ENCODE assay signal across 33 cellular contexts in the genomic region with DNA sequence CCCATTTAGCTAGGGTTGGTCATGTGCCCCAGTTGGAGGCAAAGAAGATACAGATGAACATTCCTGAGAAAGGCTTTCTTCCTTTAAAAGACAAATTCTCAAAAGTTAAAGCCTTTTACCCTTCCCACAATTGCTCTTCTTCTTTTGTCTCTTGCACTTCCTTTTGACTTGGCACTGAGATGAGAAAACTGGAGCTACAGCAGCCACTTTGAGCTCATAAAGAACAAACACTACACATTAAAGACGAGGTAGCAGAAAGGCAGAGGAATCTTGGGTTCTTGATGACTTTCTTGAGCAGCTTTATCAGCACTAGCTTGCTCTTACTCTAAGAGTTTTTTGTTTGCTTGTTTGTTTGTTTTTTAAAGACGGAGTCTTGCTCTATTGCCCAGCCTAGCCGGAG.
DNase-seq lines count a peak whose midpoint lies in the region; ATAC-seq, FAIRE-seq and TF ChIP-seq lines count a peak whose summit lies in the region.
"Had no signal": no experiment of that assay in that cellular context is flagged by ENCODE, and none has a peak within 500 bp of the region (broad histone marks: within the 10 kb centered on the region; RNA-seq: fewer than 3 reads in every experiment).

No MANE protein-coding gene starts in this region.

- H3K27ac Mint-ChIP-seq in WTC11, result no peak overlapping the region
- H3K27ac Mint-ChIP-seq: B cell; CD14-positive monocyte; CD4-positive, alpha-beta memory T cell; CD4-positive, alpha-beta T cell; CD4-positive, CD25-positive, alpha-beta regulatory T cell; CD8-positive, alpha-beta T cell had no signal

- no peak for DNase-seq in WTC11 (ENCODE audit: low spot score)
- DNase-seq in K562 (ENCODE audit: extremely low read depth in 1 of 4, low spot score in 3 of 4), result no peak
- no peak for DNase-seq in HuH-7 (ENCODE audit: low spot score)
- DNase-seq: 8988T; ACHN; AML-193; BE2C; C1 segment of cervical spinal cord; Caco-2; Calu3; CD4-positive, alpha-beta memory T cell; CD4-positive, alpha-beta T cell; CD4-positive, CD25-positive, alpha-beta regulatory T cell; CD8-positive, alpha-beta memory T cell; CD8-positive, alpha-beta T cell; COR-L47; DMS 273 treated with DMSO at 0.1 percent for 48 hours; DMS153; DMS53; DMS79; DMS79 treated with DMSO at 0.1 percent for 48 hours; DND-41; EL had no signal

- no peaks in the 10 kb centered on the region for H3K36me3 ChIP-seq in K562 (ENCODE audit: control insufficient read depth, insufficient read depth, low read length)
- H3K36me3 ChIP-seq: BE2C; BLaER1; BLaER1 treated with 17β-estradiol and CSF1 and Interleukin-3, amounts not matched to agents 10 nM and 100 nM had no signal

- no peaks in the 10 kb centered on the region for H3K36me3 Mint-ChIP-seq in WTC11
- H3K36me3 Mint-ChIP-seq: CD14-positive monocyte; CD4-positive, alpha-beta memory T cell; CD4-positive, CD25-positive, alpha-beta regulatory T cell; CD8-positive, alpha-beta T cell had no signal

- TF ChIP-seq POLR2A in K562 (conservative IDR thresholded peaks at IDR 0.05), result no peak

- no TSS peak for BruUV-seq in K562 (replicated peaks; lab: Mats Ljungman, UMichigan)

- no peaks in the 10 kb centered on the region for H3K9me1 ChIP-seq in K562 (ENCODE audit: control insufficient read depth, insufficient read depth, low read length)

- H3K27ac ChIP-seq in K562 (ENCODE audit: extremely low read depth, low read depth, low read length), result no peak overlapping the region
- H3K27ac ChIP-seq: 22Rv1; A549; BLaER1; BLaER1 treated with 17β-estradiol and CSF1 and Interleukin-3, amounts not matched to agents 10 nM and 100 nM; C4-2B had no signal

- peaks cover 21% of the 10 kb centered on the region for H3K4me1 Mint-ChIP-seq in WTC11
- H3K4me1 Mint-ChIP-seq: B cell; CD14-positive monocyte; CD4-positive, alpha-beta memory T cell; CD4-positive, CD25-positive, alpha-beta regulatory T cell; CD8-positive, alpha-beta memory T cell had no signal

- H3K9me3 ChIP-seq in K562 (replicated peaks; ENCODE audit: control insufficient read depth, insufficient read depth, low read depth, low read length), result no peaks in the 10 kb centered on the region
- H3K9me3 ChIP-seq: A549, BE2C, BLaER1, Caco-2 had no signal

- in situ Hi-C loops in K562 (cut with MboI), result no loop called here

- ATAC-seq in WTC11 (no peak), K562 (no peak), HG03097 (IDR thresholded peaks at IDR 0.05; ENCODE audit: low FRiP score, unreplicated experiment) (no peak)
- ATAC-seq: A549; CD8-positive, alpha-beta T cell had no signal

- no peak for TF ChIP-seq RAD21 in K562 (CRISPR knock-in tag; conservative IDR thresholded peaks at IDR 0.05 in 1 of 2, IDR thresholded peaks at IDR 0.05 in 1 of 2)

- no peak overlapping the region for H3K4me3 ChIP-seq in K562
- H3K4me3 ChIP-seq: A549; BLaER1; BLaER1 treated with 17β-estradiol and CSF1 and Interleukin-3, amounts not matched to agents 10 nM and 100 nM had no signal

- WGBS in K562 (ENCODE audit: insufficient coverage, low coverage, missing lambda C conversion rate), result 2% methylated on average over 3 of the region's 3 CpGs

- H3K4me3 Mint-ChIP-seq in WTC11, result no peak overlapping the region
- H3K4me3 Mint-ChIP-seq: B cell; CD14-positive monocyte; CD4-positive, alpha-beta memory T cell; CD4-positive, alpha-beta T cell; CD4-positive, CD25-positive, alpha-beta regulatory T cell; CD8-positive, alpha-beta T cell had no signal

- H3K9ac ChIP-seq in K562 (ENCODE audit: insufficient read depth in 1 of 2, low read depth in 2 of 2, low read length in 2 of 2), result no peak overlapping the region
- H3K9ac ChIP-seq: BLaER1; BLaER1 treated with 17β-estradiol and CSF1 and Interleukin-3, amounts not matched to agents 10 nM and 100 nM had no signal

- peaks cover 0 to 4% of the 10 kb centered on the region in 2 experiments; a peak in 2 of 5 replicates for H3K27me3 ChIP-seq in K562 (ENCODE audit: control insufficient read depth in 2 of 2, insufficient read depth in 2 of 2, low read length in 2 of 2)
- H3K27me3 ChIP-seq: BE2C; BLaER1; BLaER1 treated with 17β-estradiol and CSF1 and Interleukin-3, amounts not matched to agents 10 nM and 100 nM had no signal

- intact Hi-C loops in K562 (cut with micrococcal nuclease), result no loop called here

- POLR2A ChIA-PET in WTC11 (lab: Charles Lee), result no interaction called here
- POLR2A ChIA-PET in K562 (lab: Yijun Ruan, JAX), result no interaction called here

- no peak overlapping the region for H3K4me2 ChIP-seq in K562 (ENCODE audit: insufficient read depth, low read length)
- H3K4me2 ChIP-seq: A549; BLaER1; BLaER1 treated with 17β-estradiol and CSF1 and Interleukin-3, amounts not matched to agents 10 nM and 100 nM had no signal

- peaks cover 4% of the 10 kb centered on the region; the same call in 1 of the 2 replicates for H3K9me3 Mint-ChIP-seq in WTC11

- H3K4me1 ChIP-seq in K562 (replicated peaks in 1 of 2; ENCODE audit: control insufficient read depth in 2 of 2, insufficient read depth in 2 of 2, low read length in 2 of 2), result no peaks in the 10 kb centered on the region
- H3K4me1 ChIP-seq: A549; BE2C; BLaER1; BLaER1 treated with 17β-estradiol and CSF1 and Interleukin-3, amounts not matched to agents 10 nM and 100 nM; Caco-2 had no signal

- no peaks in the 10 kb centered on the region; the same call in 1 of the 2 replicates for H3K27me3 Mint-ChIP-seq in WTC11 (ENCODE audit: low read depth)
- H3K27me3 Mint-ChIP-seq: B cell; CD4-positive, CD25-positive, alpha-beta regulatory T cell had no signal

- no peaks in the 10 kb centered on the region for H3K79me2 ChIP-seq in K562 (ENCODE audit: control insufficient read depth, insufficient read depth, low read length)

- H2AFZ ChIP-seq in K562 (ENCODE audit: low read depth, low read length), result no peak overlapping the region

- no peaks in the 10 kb centered on the region for H4K20me1 ChIP-seq in K562 (replicated peaks; ENCODE audit: control insufficient read depth, insufficient read depth, low read length)
- H4K20me1 ChIP-seq: BLaER1; BLaER1 treated with 17β-estradiol and CSF1 and Interleukin-3, amounts not matched to agents 10 nM and 100 nM had no signal

- TF ChIP-seq CTCF in WTC11 (IDR thresholded peaks at IDR 0.05), result no peak
- TF ChIP-seq CTCF in K562 (IDR thresholded peaks at IDR 0.05 in 2 of 3, conservative IDR thresholded peaks at IDR 0.05 in 1 of 3; ENCODE audit: insufficient read depth in 2 of 3, low read depth in 1 of 3, low read length in 3 of 3), result no peak

- CTCF ChIA-PET in WTC11 (lab: Charles Lee), result no interaction called here
- CTCF ChIA-PET in K562 (lab: Yijun Ruan, JAX; ENCODE audit: low intra/inter-chr PET ratio), result no interaction called here

- TF ChIP-seq EP300 in K562 (IDR thresholded peaks at IDR 0.05; ENCODE audit: low read length), result no peak

- no peak for FAIRE-seq in K562 (lab: Jason Lieb, UNC)
- FAIRE-seq: A204.1, A549, D721Med had no signal

TF ChIP-seq in WTC11, 78 proteins besides CTCF, POLR2A, EP300 and RAD21:
- TF ChIP-seq FOXP1 (CRISPR knock-in tag; IDR thresholded peaks at IDR 0.05; ENCODE audit: borderline replicate concordance), result no peak
- TF ChIP-seq GTF2I (CRISPR knock-in tag; conservative IDR thresholded peaks at IDR 0.05), result 0 out of 2 replicates have a peak, but pooled peaks have one; percentile 61
- no peak for TF ChIP-seq ZNF232 (CRISPR knock-in tag; IDR thresholded peaks at IDR 0.05)

TF ChIP-seq in K562, 482 proteins besides CTCF, POLR2A, EP300 and RAD21:
- no peak for TF ChIP-seq HLTF (IDR thresholded peaks at IDR 0.05)
- peak; percentile 70 for TF ChIP-seq RBM25 (IDR thresholded peaks at IDR 0.05; ENCODE audit: low read depth, low read length, severe bottlenecking)
